Comparison of ENCODE assay signal across 21 cellular contexts in genomic region chr6:13495112-13495765, GRCh38.
"Had no signal": no experiment of that assay in that cellular context is flagged by ENCODE, and none has a peak within 500 bp of the region (broad histone marks: within the 10 kb centered on the region; RNA-seq: fewer than 3 reads in every experiment).

No MANE protein-coding gene starts in this region.

- H3K9me3 ChIP-seq: gastroesophageal sphincter, left lung, ovary, thoracic aorta, uterus had no signal

- H3K4me1 ChIP-seq: gastroesophageal sphincter, uterus had no signal

- H3K27ac ChIP-seq: brain microvascular endothelial cell, gastroesophageal sphincter, left lung, ovary, thoracic aorta, uterus, VCaP had no signal

- ATAC-seq: gastroesophageal sphincter; left lung; stimulated activated effector memory CD8-positive, alpha-beta T cell treated with anti-CD3 and anti-CD28 coated beads, Interleukin-12 subunit alpha, Interleukin-12 subunit beta, amount 100 ng/mL, for 72 hours had no signal

- H3K27me3 ChIP-seq: brain microvascular endothelial cell, gastroesophageal sphincter, left lung, ovary, uterus had no signal

- FAIRE-seq: astrocyte had no signal

- H3K36me3 ChIP-seq: brain microvascular endothelial cell, gastroesophageal sphincter, left lung, ovary, thoracic aorta, uterus had no signal

- H3K4me3 ChIP-seq: gastroesophageal sphincter, left lung, ovary, thoracic aorta, uterus had no signal

- DNase-seq: activated CD4-positive, alpha-beta T cell treated with anti-CD3 and anti-CD28 coated beads for 4 hours; activated CD4-positive, alpha-beta T cell treated with anti-CD3 and anti-CD28 coated beads, Interleukin-2, amount 50 U/mL, for 4 hours; activated effector memory CD4-positive, alpha-beta T cell treated with anti-CD3 and anti-CD28 coated beads, Interleukin-2, amount 50 U/mL, for 16 hours; activated naive CD4-positive, alpha-beta T cell treated with anti-CD3 and anti-CD28 coated beads for 36 hours; activated naive CD8-positive, alpha-beta T cell treated with anti-CD3 and anti-CD28 coated beads, Interleukin-2, amount 10 ng/mL, durations not matched to agents 7 days and 5 days; brain microvascular endothelial cell; caudate nucleus; cortex of kidney; kidney glomerular epithelial cell; left lung; mammary epithelial cell; ovary; retina; stimulated activated CD4-positive, alpha-beta T cell treated with anti-CD3 and anti-CD28 coated beads, Interleukin-2, amount 100 ng/mL, for 48 hours; trophoblast cell; uterus had no signal
